Comparison of ENCODE assay signal across 8 cellular contexts in the genomic region with DNA sequence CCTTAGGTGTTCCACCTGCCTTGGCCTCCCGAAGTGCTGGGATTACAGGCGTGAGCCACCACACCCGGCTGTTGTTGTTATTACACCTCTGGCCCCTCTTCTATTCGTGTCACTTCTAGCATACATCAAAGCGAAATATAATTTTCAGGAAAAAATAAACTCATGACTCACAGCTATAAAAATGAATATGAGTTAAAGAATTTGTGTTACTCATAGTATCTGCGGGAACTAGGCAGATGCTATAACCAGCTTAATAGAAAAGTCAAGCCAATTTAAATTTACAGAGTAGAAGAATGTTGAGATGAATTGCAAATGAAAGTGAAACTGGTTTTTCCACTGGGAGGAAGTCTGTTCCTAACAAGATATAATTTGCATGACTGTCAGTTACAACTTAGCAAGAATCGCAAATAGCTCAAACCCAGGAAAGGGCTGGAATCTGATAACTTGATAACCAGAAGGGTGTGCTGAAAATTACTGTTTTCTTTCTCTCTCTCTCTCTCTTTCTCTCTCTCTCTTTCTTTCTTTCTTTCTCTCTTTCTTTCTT. TPM values are rescaled to one million over a fixed set of nuclear protein-coding genes. Genes with fewer than 3 reads are reported as not detected.
DNase-seq lines count a peak whose midpoint lies in the region; ATAC-seq, FAIRE-seq and TF ChIP-seq lines count a peak whose summit lies in the region.

No MANE protein-coding gene starts in this region.

- ATAC-seq in GM18502 (IDR thresholded peaks at IDR 0.05; ENCODE audit: poor library complexity, unreplicated experiment) (peak; percentile 42), K562 (peak; percentile 91), GM21381 (IDR thresholded peaks at IDR 0.05; ENCODE audit: unreplicated experiment) (no peak), GM21360 (IDR thresholded peaks at IDR 0.05; ENCODE audit: unreplicated experiment) (no peak), HG03108 (IDR thresholded peaks at IDR 0.05; ENCODE audit: unreplicated experiment) (no peak)

- 4% methylated on average over 7 of the region's 7 CpGs for WGBS in K562 (ENCODE audit: insufficient coverage, low coverage, missing lambda C conversion rate)

- intact Hi-C loops in K562 (cut with micrococcal nuclease), result no loop called here

- H3K79me2 ChIP-seq in K562 (ENCODE audit: control insufficient read depth, insufficient read depth, low read length), result no peaks in the 10 kb centered on the region

- POLR2A ChIA-PET in K562 (lab: Yijun Ruan, JAX), result interaction anchor here (0.8 to 1.6 kb wide), 5 partner anchors 10 to 49 kb away, joined by 3 to 8 read pairs (median 4); no protein-coding TSS in a partner anchor

- H3K27ac ChIP-seq in K562 (ENCODE audit: extremely low read depth, low read depth, low read length), result peak overlapping the region; percentile 47; the same call in 1 of the 3 replicates

- H3K4me2 ChIP-seq in K562 (ENCODE audit: insufficient read depth, low read length), result peak overlapping the region; percentile 59

- in situ Hi-C loops in K562 (cut with MboI), result no loop called here

- TF ChIP-seq CTCF in K562 (IDR thresholded peaks at IDR 0.05 in 2 of 3, conservative IDR thresholded peaks at IDR 0.05 in 1 of 3; ENCODE audit: insufficient read depth in 2 of 3, low read depth in 1 of 3, low read length in 3 of 3), result no peak

- FAIRE-seq in K562 (lab: Jason Lieb, UNC), result peak; percentile 76

- peaks cover 5% of the 10 kb centered on the region for H3K9me3 ChIP-seq in K562 (replicated peaks; ENCODE audit: control insufficient read depth, insufficient read depth, low read depth, low read length)

- peak overlapping the region; percentile 57 for H2AFZ ChIP-seq in K562 (ENCODE audit: low read depth, low read length)

- CTCF ChIA-PET in K562 (lab: Yijun Ruan, JAX; ENCODE audit: low intra/inter-chr PET ratio), result no interaction called here

- TF ChIP-seq RAD21 in K562 (CRISPR knock-in tag; conservative IDR thresholded peaks at IDR 0.05 in 1 of 2, IDR thresholded peaks at IDR 0.05 in 1 of 2), result no peak

- no peaks in the 10 kb centered on the region for H3K27me3 ChIP-seq in K562 (ENCODE audit: control insufficient read depth in 2 of 2, insufficient read depth in 2 of 2, low read length in 2 of 2)

- peaks cover 0 to 13% of the 10 kb centered on the region in 2 experiments; a peak in 3 of 5 replicates for H3K4me1 ChIP-seq in K562 (replicated peaks in 1 of 2; ENCODE audit: control insufficient read depth in 2 of 2, insufficient read depth in 2 of 2, low read length in 2 of 2)

- no TSS peak for BruUV-seq in K562 (replicated peaks; lab: Mats Ljungman, UMichigan)

- H3K9me1 ChIP-seq in K562 (ENCODE audit: control insufficient read depth, insufficient read depth, low read length), result no peaks in the 10 kb centered on the region

- 0 out of 4 replicates have a peak overlapping the region, but pooled peaks of 1 of the 2 experiments have one; percentile 2 for H3K9ac ChIP-seq in K562 (ENCODE audit: insufficient read depth in 1 of 2, low read depth in 2 of 2, low read length in 2 of 2)

- no peaks in the 10 kb centered on the region for H3K36me3 ChIP-seq in K562 (ENCODE audit: control insufficient read depth, insufficient read depth, low read length)

- DNase-seq in NCI-H1048 (lab: John Stamatoyannopoulos, UW), result peak; percentile 78
- peak in 2 of 4 experiments; percentile 67 to 69 for DNase-seq in K562 (ENCODE audit: extremely low read depth in 1 of 4, low spot score in 3 of 4)
- DNase-seq in non-pigmented ciliary epithelial cell (ENCODE audit: low read depth), result peak; percentile 17
- no peak for DNase-seq in NCI-H82 treated with DMSO at 0.1 percent for 48 hours (lab: John Stamatoyannopoulos, UW; ENCODE audit: unreplicated experiment)

- 0 out of 2 replicates have a peak overlapping the region, but pooled peaks have one; percentile 7 for H3K4me3 ChIP-seq in K562

- peak; percentile 71; the same call in 1 of the 2 replicates for TF ChIP-seq EP300 in K562 (IDR thresholded peaks at IDR 0.05; ENCODE audit: low read length)

- TF ChIP-seq POLR2A in K562 (conservative IDR thresholded peaks at IDR 0.05), result no peak

- H4K20me1 ChIP-seq in K562 (replicated peaks; ENCODE audit: control insufficient read depth, insufficient read depth, low read length), result no peaks in the 10 kb centered on the region

RNA-seq across cellular contexts. Expression of gene OR2W3, which starts 11.2 kb away (rescaled TPM):
- 8.7 and 12.2 TPM in 2 replicates for total RNA-seq in K562 (2011; cell fraction: chromatin; rRNA removed; ENCODE audit: low replicate concordance)
- total RNA-seq in K562 (2011; cell fraction: nucleolus; rRNA removed), result 8.9 and 11.8 TPM in 2 replicates
- 8.7 and 10.5 TPM in 2 replicates for total RNA-seq in K562 (2011; cell fraction: nucleoplasm; rRNA removed)
- total RNA-seq in K562 (2014; rRNA removed) (4.0 and 4.3 TPM in 2 replicates), K562 (2014; rRNA removed; fragmentation: Illumina TruSeq; extraction: Trizol) (2.3 and 3.3 TPM in 2 replicates), K562 (2015; rRNA removed; fragmentation: Illumina TruSeq; extraction: Trizol) (4.2 and 4.3 TPM in 2 replicates), K562 (2021) (5.5 and 7.6 TPM in 2 replicates)
- polyA plus RNA-seq in K562 (2011; rRNA removed) (3.3 and 3.7 TPM in 2 replicates), K562 (2014; fragmentation: Illumina TruSeq; extraction: Trizol) (4.8 and 6.1 TPM in 2 replicates), K562 (2014; fragmentation: Nextera tagmentation; extraction: Ambion mirVana) (under 1 TPM; 0.67 to 0.70 TPM), K562 (2014; rRNA removed) (3.1 and 3.7 TPM in 2 replicates)
- 4.4 and 9.6 TPM in 2 replicates for polyA plus RNA-seq in K562 (2011; cell fraction: cytosol; rRNA removed)
- polyA plus RNA-seq in K562 (2011; cell fraction: nucleus; rRNA removed), result 2.9 and 5.7 TPM in 2 replicates
- polyA plus RNA-seq in K562 (2012), result 3.9 and 6.0 TPM in 2 replicates
- polyA minus RNA-seq in K562 (2011; rRNA and poly(A)+ RNA removed), result 1.3 and 2.4 TPM in 2 replicates
- polyA minus RNA-seq in K562 (2011; cell fraction: cytosol; rRNA and poly(A)+ RNA removed), result 2.9 and 3.4 TPM in 2 replicates
- polyA minus RNA-seq in K562 (2011; cell fraction: nucleus; rRNA and poly(A)+ RNA removed), result 3.4 and 4.0 TPM in 2 replicates

RNA-seq across cellular contexts. Expression of gene OR2T8, which starts 13.5 kb away (rescaled TPM):
- 0.88 and 1.3 TPM in 2 replicates for total RNA-seq in K562 (2011; cell fraction: chromatin; rRNA removed; ENCODE audit: low replicate concordance)
- 0.39 and 0.50 TPM in 2 replicates for total RNA-seq in K562 (2011; cell fraction: nucleolus; rRNA removed)
- total RNA-seq in K562 (2011; cell fraction: nucleoplasm; rRNA removed), result 0.76 and 1.1 TPM in 2 replicates
- total RNA-seq in K562 (2014; rRNA removed) (0.45 TPM in 1 of 2 replicates, not detected in the other), K562 (2014; rRNA removed; fragmentation: Illumina TruSeq; extraction: Trizol) (0.15 and 0.35 TPM in 2 replicates), K562 (2015; rRNA removed; fragmentation: Illumina TruSeq; extraction: Trizol) (0.38 TPM in 1 of 2 replicates, not detected in the other), K562 (2021) (0.38 TPM in 1 of 2 replicates, not detected in the other)
- polyA plus RNA-seq in K562 (2011; rRNA removed) (0.27 and 0.38 TPM in 2 replicates), K562 (2014; fragmentation: Illumina TruSeq; extraction: Trizol) (0.25 and 0.46 TPM in 2 replicates), K562 (2014; fragmentation: Nextera tagmentation; extraction: Ambion mirVana) (under 1 TPM in 1 of 2 experiments, not detected in 1; 0.08 TPM), K562 (2014; rRNA removed) (0.23 and 0.24 TPM in 2 replicates)
- 0.28 and 0.70 TPM in 2 replicates for polyA plus RNA-seq in K562 (2011; cell fraction: cytosol; rRNA removed)
- 1.5 and 2.2 TPM in 2 replicates for polyA plus RNA-seq in K562 (2011; cell fraction: nucleus; rRNA removed)
- 0.17 TPM in 1 of 2 replicates, not detected in the other for polyA plus RNA-seq in K562 (2012)
- polyA minus RNA-seq in K562 (2011; rRNA and poly(A)+ RNA removed), result not detected in 2 replicates
- polyA minus RNA-seq in K562 (2011; cell fraction: cytosol; rRNA and poly(A)+ RNA removed), result not detected in 2 replicates
- 0.56 and 0.94 TPM in 2 replicates for polyA minus RNA-seq in K562 (2011; cell fraction: nucleus; rRNA and poly(A)+ RNA removed)

RNA-seq across cellular contexts. Expression of gene OR2AJ1, which starts 18.1 kb away (rescaled TPM):
- 0.21 TPM in 1 of 2 replicates, not detected in the other for total RNA-seq in K562 (2011; cell fraction: chromatin; rRNA removed; ENCODE audit: low replicate concordance)
- 0.17 TPM in 1 of 2 replicates, not detected in the other for total RNA-seq in K562 (2011; cell fraction: nucleolus; rRNA removed)
- total RNA-seq in K562 (2011; cell fraction: nucleoplasm; rRNA removed), result 0.22 and 0.69 TPM in 2 replicates
- total RNA-seq in K562 (2014; rRNA removed) (not detected in 2 replicates), K562 (2014; rRNA removed; fragmentation: Illumina TruSeq; extraction: Trizol) (not detected in 2 replicates), K562 (2015; rRNA removed; fragmentation: Illumina TruSeq; extraction: Trizol) (not detected in 2 replicates), K562 (2021) (not detected in 2 replicates)
- polyA plus RNA-seq in K562 (2011; rRNA removed) (not detected in 2 replicates), K562 (2014; fragmentation: Illumina TruSeq; extraction: Trizol) (not detected in 2 replicates), K562 (2014; fragmentation: Nextera tagmentation; extraction: Ambion mirVana) (not detected), K562 (2014; rRNA removed) (not detected in 2 replicates)
- not detected in 2 replicates for polyA plus RNA-seq in K562 (2011; cell fraction: cytosol; rRNA removed)
- not detected in 2 replicates for polyA plus RNA-seq in K562 (2011; cell fraction: nucleus; rRNA removed)
- polyA plus RNA-seq in K562 (2012), result not detected in 2 replicates
- 0.14 TPM in 1 of 2 replicates, not detected in the other for polyA minus RNA-seq in K562 (2011; rRNA and poly(A)+ RNA removed)
- polyA minus RNA-seq in K562 (2011; cell fraction: cytosol; rRNA and poly(A)+ RNA removed), result not detected in 2 replicates
- 0.22 TPM in 1 of 2 replicates, not detected in the other for polyA minus RNA-seq in K562 (2011; cell fraction: nucleus; rRNA and poly(A)+ RNA removed)

RNA-seq across cellular contexts. Expression of gene OR2L8, which starts 42.1 kb away (rescaled TPM):
- total RNA-seq in K562 (2011; cell fraction: chromatin; rRNA removed; ENCODE audit: low replicate concordance), result 0.76 and 2.4 TPM in 2 replicates
- total RNA-seq in K562 (2011; cell fraction: nucleolus; rRNA removed), result 0.79 TPM in 1 of 2 replicates, not detected in the other
- total RNA-seq in K562 (2011; cell fraction: nucleoplasm; rRNA removed), result 2.3 and 4.2 TPM in 2 replicates
- total RNA-seq in K562 (2014; rRNA removed), result not detected in 2 replicates
- total RNA-seq in K562 (2014; rRNA removed; fragmentation: Illumina TruSeq; extraction: Trizol), result not detected in 2 replicates
- total RNA-seq in K562 (2015; rRNA removed; fragmentation: Illumina TruSeq; extraction: Trizol), result not detected in 2 replicates
- total RNA-seq in K562 (2021), result not detected in 2 replicates
- polyA plus RNA-seq in K562 (2011; rRNA removed), result not detected in 2 replicates
- polyA plus RNA-seq in K562 (2011; cell fraction: cytosol; rRNA removed), result not detected in 2 replicates
- 0.17 and 0.28 TPM in 2 replicates for polyA plus RNA-seq in K562 (2011; cell fraction: nucleus; rRNA removed)
- polyA plus RNA-seq in K562 (2012), result not detected in 2 replicates
- polyA plus RNA-seq in K562 (2014; fragmentation: Illumina TruSeq; extraction: Trizol), result not detected in 2 replicates
- polyA plus RNA-seq in K562 (2014; fragmentation: Nextera tagmentation; extraction: Ambion mirVana), result not detected
- not detected in 2 replicates for polyA plus RNA-seq in K562 (2014; rRNA removed)
- 1.2 and 1.3 TPM in 2 replicates for polyA minus RNA-seq in K562 (2011; rRNA and poly(A)+ RNA removed)
- polyA minus RNA-seq in K562 (2011; cell fraction: cytosol; rRNA and poly(A)+ RNA removed), result not detected in 2 replicates
- polyA minus RNA-seq in K562 (2011; cell fraction: nucleus; rRNA and poly(A)+ RNA removed), result 0.78 and 0.94 TPM in 2 replicates

RNA-seq across cellular contexts. Expression of gene TRIM58, which starts 49.6 kb away (rescaled TPM):
- total RNA-seq in K562 (2011; cell fraction: chromatin; rRNA removed; ENCODE audit: low replicate concordance), result 5.0 and 13.8 TPM in 2 replicates
- 4.7 and 5.3 TPM in 2 replicates for total RNA-seq in K562 (2011; cell fraction: nucleolus; rRNA removed)
- total RNA-seq in K562 (2011; cell fraction: nucleoplasm; rRNA removed), result 7.6 and 15.4 TPM in 2 replicates
- total RNA-seq in K562 (2014; rRNA removed) (9.7 and 10.4 TPM in 2 replicates), K562 (2014; rRNA removed; fragmentation: Illumina TruSeq; extraction: Trizol) (6.6 and 7.2 TPM in 2 replicates), K562 (2015; rRNA removed; fragmentation: Illumina TruSeq; extraction: Trizol) (7.0 and 7.9 TPM in 2 replicates), K562 (2021) (19.1 and 19.8 TPM in 2 replicates)
- polyA plus RNA-seq in K562 (2011; rRNA removed) (4.1 and 5.6 TPM in 2 replicates), K562 (2014; fragmentation: Illumina TruSeq; extraction: Trizol) (10.6 and 13.8 TPM in 2 replicates), K562 (2014; fragmentation: Nextera tagmentation; extraction: Ambion mirVana) (1 to 10 TPM; 3.8 to 5.8 TPM), K562 (2014; rRNA removed) (8.7 and 10.4 TPM in 2 replicates)
- 2.4 TPM in 2 replicates for polyA plus RNA-seq in K562 (2011; cell fraction: cytosol; rRNA removed)
- 2.1 and 2.8 TPM in 2 replicates for polyA plus RNA-seq in K562 (2011; cell fraction: nucleus; rRNA removed)
- polyA plus RNA-seq in K562 (2012), result 10.9 and 12.8 TPM in 2 replicates
- polyA minus RNA-seq in K562 (2011; rRNA and poly(A)+ RNA removed), result 2.0 and 2.6 TPM in 2 replicates
- polyA minus RNA-seq in K562 (2011; cell fraction: cytosol; rRNA and poly(A)+ RNA removed), result 3.4 and 3.8 TPM in 2 replicates
- polyA minus RNA-seq in K562 (2011; cell fraction: nucleus; rRNA and poly(A)+ RNA removed), result 2.0 and 2.1 TPM in 2 replicates

Comparison
In these comparisons a context has a peak if more than half of its experiments do, and no peak if none do; other contexts are left out.
1. ATAC-seq: peak in GM18502 (single experiment) and K562 (single experiment); none in GM21381 (single experiment), GM21360 (single experiment) and HG03108 (single experiment).